ENCODE assay signal across 36 cellular contexts in the genomic region with DNA sequence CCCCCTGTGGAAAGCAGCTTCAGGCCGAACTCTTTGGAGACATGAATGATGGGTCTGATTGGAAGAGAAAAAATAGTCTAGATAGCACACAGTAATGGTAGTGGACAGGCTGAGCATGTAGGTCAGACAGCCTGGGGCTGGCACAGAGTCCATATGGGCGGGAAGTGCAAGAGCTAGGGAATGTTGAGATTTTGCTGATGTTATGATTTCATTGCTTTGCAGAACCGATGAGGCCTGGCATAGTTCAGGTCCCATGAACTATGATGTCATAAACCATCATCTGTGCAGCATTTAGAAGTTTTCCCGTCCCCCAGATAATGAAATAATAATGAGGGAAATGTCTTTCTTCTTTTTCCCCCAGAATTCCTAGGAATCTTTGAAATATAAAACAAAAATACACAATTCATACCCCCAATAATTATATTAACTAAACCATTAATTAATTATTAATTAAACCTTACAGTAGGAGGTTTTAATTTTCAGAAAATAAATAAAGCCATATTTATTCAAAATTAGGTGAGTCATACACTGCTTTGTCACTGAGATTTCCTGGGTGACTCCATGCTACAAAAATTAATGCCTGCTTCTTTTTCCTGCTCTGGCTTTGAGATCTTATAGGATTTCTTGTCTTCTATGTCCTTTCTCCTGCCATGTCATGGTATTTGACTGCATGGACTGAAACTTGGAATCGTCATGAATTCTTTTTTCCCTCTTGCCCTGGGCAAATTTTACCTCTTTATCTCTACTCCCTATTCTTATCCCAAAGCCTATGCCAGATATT.
DNase-seq lines count a peak whose midpoint lies in the region; ATAC-seq, FAIRE-seq and TF ChIP-seq lines count a peak whose summit lies in the region.
"Had no signal": no experiment of that assay in that cellular context is flagged by ENCODE, and none has a peak within 500 bp of the region (broad histone marks: within the 10 kb centered on the region; RNA-seq: fewer than 3 reads in every experiment).

No MANE protein-coding gene starts in this region.

- no TSS peak for BruUV-seq in K562 (replicated peaks; lab: Mats Ljungman, UMichigan)

- no peaks in the 10 kb centered on the region for H3K79me2 ChIP-seq in K562 (ENCODE audit: control insufficient read depth, insufficient read depth, low read length)

- in situ Hi-C loops in K562 (cut with MboI) = no loop called here

- ATAC-seq in K562 = no peak
- no peak for ATAC-seq in stimulated activated naive CD8-positive, alpha-beta T cell treated with anti-CD3 and anti-CD28 coated beads, Interleukin-15, amount 100 ng/mL, for 72 hours
- ATAC-seq: A549; activated CD4-positive, alpha-beta T cell treated with anti-CD3 and anti-CD28 coated beads for 36 hours; activated CD8-positive, alpha-beta T cell treated with anti-CD3 and anti-CD28 coated beads, Interleukin-2, amount 10 ng/mL, durations not matched to agents 7 days and 5 days; activated T-helper 17 cell treated with anti-CD3 and anti-CD28 coated beads, Interleukin-2, amount 50 U/mL, for 72 hours; effector memory CD8-positive, alpha-beta T cell; heart right ventricle; Panc1; right cardiac atrium had no signal

- 1% methylated on average over 5 of the region's 5 CpGs for WGBS in K562 (ENCODE audit: insufficient coverage, low coverage, missing lambda C conversion rate)

- intact Hi-C loops in K562 (cut with micrococcal nuclease) = no loop called here

- H3K9me3 ChIP-seq in HEK293 (ENCODE audit: control insufficient read depth, insufficient read depth, low read depth, low read length) (no peaks in the 10 kb centered on the region), K562 (replicated peaks; ENCODE audit: control insufficient read depth, insufficient read depth, low read depth, low read length) (no peaks in the 10 kb centered on the region)
- H3K9me3 ChIP-seq: A549, heart right ventricle, thyroid gland had no signal

- H3K4me3 Mint-ChIP-seq in stimulated activated naive CD8-positive, alpha-beta T cell treated with anti-CD3 and anti-CD28 coated beads, Interleukin-15, amount 100 ng/mL, for 72 hours = no peak overlapping the region
- H3K4me3 Mint-ChIP-seq: activated CD4-positive, alpha-beta T cell treated with anti-CD3 and anti-CD28 coated beads for 36 hours; activated CD8-positive, alpha-beta T cell treated with anti-CD3 and anti-CD28 coated beads, Interleukin-2, amount 10 ng/mL, durations not matched to agents 7 days and 5 days; activated naive CD4-positive, alpha-beta T cell treated with anti-CD3 and anti-CD28 coated beads, Interleukin-2, amount 10 ng/mL, durations not matched to agents 7 days and 5 days; activated T-helper 17 cell treated with anti-CD3 and anti-CD28 coated beads, Interleukin-2, amount 50 U/mL, for 72 hours; B cell; CD4-positive, alpha-beta memory T cell; effector memory CD8-positive, alpha-beta T cell had no signal

- CTCF ChIA-PET in HEK293 (lab: Yijun Ruan, JAX) (no interaction called here), K562 (lab: Yijun Ruan, JAX; ENCODE audit: low intra/inter-chr PET ratio) (no interaction called here)

- H4K20me1 ChIP-seq in K562 (replicated peaks; ENCODE audit: control insufficient read depth, insufficient read depth, low read length) = no peaks in the 10 kb centered on the region

- TF ChIP-seq POLR2A in K562 (conservative IDR thresholded peaks at IDR 0.05) = no peak

- POLR2A ChIA-PET in HEK293 (lab: Yijun Ruan, JAX) = no interaction called here
- POLR2A ChIA-PET in K562 (lab: Yijun Ruan, JAX) = no interaction called here

- H3K36me3 ChIP-seq in HEK293 (ENCODE audit: control insufficient read depth in 2 of 2, insufficient read depth in 1 of 2, low read length in 2 of 2) = no peaks in the 10 kb centered on the region
- H3K36me3 ChIP-seq in K562 (ENCODE audit: control insufficient read depth, insufficient read depth, low read length) = no peaks in the 10 kb centered on the region
- H3K36me3 ChIP-seq: cardiac muscle cell, heart right ventricle, thyroid gland had no signal

- H3K4me3 ChIP-seq in HEK293 (ENCODE audit: low read depth, low read length) (no peak overlapping the region), K562 (no peak overlapping the region), fibroblast of pulmonary artery (replicated peaks; ENCODE audit: low read depth, low read length) (no peak overlapping the region)
- H3K4me3 ChIP-seq: A549, cardiac muscle cell, heart right ventricle, thyroid gland had no signal

- no peaks in the 10 kb centered on the region for H3K9me1 ChIP-seq in K562 (ENCODE audit: control insufficient read depth, insufficient read depth, low read length)

- no peaks in the 10 kb centered on the region for H3K4me1 ChIP-seq in HEK293 (ENCODE audit: control insufficient read depth, insufficient read depth, low read length)
- H3K4me1 ChIP-seq in K562 (replicated peaks in 1 of 2; ENCODE audit: control insufficient read depth in 2 of 2, insufficient read depth in 2 of 2, low read length in 2 of 2) = no peaks in the 10 kb centered on the region
- H3K4me1 ChIP-seq: A549, heart right ventricle, thyroid gland had no signal

- H2AFZ ChIP-seq in K562 (ENCODE audit: low read depth, low read length) = no peak overlapping the region

- H3K4me1 Mint-ChIP-seq in stimulated activated naive CD8-positive, alpha-beta T cell treated with anti-CD3 and anti-CD28 coated beads, Interleukin-15, amount 100 ng/mL, for 72 hours = no peaks in the 10 kb centered on the region
- H3K4me1 Mint-ChIP-seq: activated CD4-positive, alpha-beta T cell treated with anti-CD3 and anti-CD28 coated beads for 36 hours; activated naive CD4-positive, alpha-beta T cell treated with anti-CD3 and anti-CD28 coated beads, Interleukin-2, amount 10 ng/mL, durations not matched to agents 7 days and 5 days; activated T-helper 17 cell treated with anti-CD3 and anti-CD28 coated beads, Interleukin-2, amount 50 U/mL, for 72 hours; B cell had no signal

- DNase-seq in Daoy (ENCODE audit: low read depth) (peak; percentile 14), K562 (ENCODE audit: extremely low read depth in 1 of 4, low spot score in 3 of 4) (no peak), fibroblast of pulmonary artery (ENCODE audit: low read depth) (peak; percentile 13), DMS 273 (lab: John Stamatoyannopoulos, UW; ENCODE audit: unreplicated experiment) (no peak), NCI-H510A treated with DMSO at 0.1 percent for 48 hours (lab: John Stamatoyannopoulos, UW) (no peak), HPDE6-E6E7 (ENCODE audit: extremely low spot score) (no peak)
- no peak for DNase-seq in stimulated activated naive CD8-positive, alpha-beta T cell treated with anti-CD3 and anti-CD28 coated beads, Interleukin-15, amount 100 ng/mL, for 72 hours
- DNase-seq: activated CD4-positive, alpha-beta T cell treated with anti-CD3 and anti-CD28 coated beads for 36 hours; activated CD8-positive, alpha-beta T cell treated with anti-CD3 and anti-CD28 coated beads, Interleukin-2, amount 10 ng/mL, durations not matched to agents 7 days and 5 days; activated naive CD4-positive, alpha-beta T cell treated with anti-CD3 and anti-CD28 coated beads, Interleukin-2, amount 10 ng/mL, durations not matched to agents 7 days and 5 days; amniotic stem cell; CD4-positive, alpha-beta memory T cell; cortex of kidney; effector memory CD8-positive, alpha-beta T cell; foreskin melanocyte; heart right ventricle; kidney; NCI-H1417; NCI-H2029; NCI-H526 treated with DMSO at 0.1 percent for 48 hours; NK-92 treated with Interleukin-12 subunit alpha and Interleukin-12 subunit beta, amount 100 ng/mL, for 24 hours; posterior cingulate gyrus; right cardiac atrium; SHP77; stimulated activated CD4-positive, alpha-beta T cell treated with anti-CD3 and anti-CD28 coated beads, Interleukin-12 subunit alpha, Interleukin-12 subunit beta, amount 100 ng/mL, for 4 hours; stimulated activated CD4-positive, alpha-beta T cell treated with anti-CD3 and anti-CD28 coated beads, Interleukin-2, amount 100 ng/mL, for 48 hours; T-helper 2 cell; thyroid gland had no signal

- FAIRE-seq in K562 (lab: Jason Lieb, UNC) = no peak
- FAIRE-seq: A549, D721Med, G401.6, kidney had no signal

- H3K9ac ChIP-seq in K562 (ENCODE audit: insufficient read depth in 1 of 2, low read depth in 2 of 2, low read length in 2 of 2) = no peak overlapping the region

- no peaks in the 10 kb centered on the region for H3K9me3 Mint-ChIP-seq in stimulated activated naive CD8-positive, alpha-beta T cell treated with anti-CD3 and anti-CD28 coated beads, Interleukin-15, amount 100 ng/mL, for 72 hours
- H3K9me3 Mint-ChIP-seq: activated naive CD4-positive, alpha-beta T cell treated with anti-CD3 and anti-CD28 coated beads, Interleukin-2, amount 10 ng/mL, durations not matched to agents 7 days and 5 days; activated T-helper 17 cell treated with anti-CD3 and anti-CD28 coated beads, Interleukin-2, amount 50 U/mL, for 72 hours; CD4-positive, alpha-beta memory T cell had no signal

- no peak for TF ChIP-seq RAD21 in K562 (CRISPR knock-in tag; conservative IDR thresholded peaks at IDR 0.05 in 1 of 2, IDR thresholded peaks at IDR 0.05 in 1 of 2)

- no peak for TF ChIP-seq EP300 in K562 (IDR thresholded peaks at IDR 0.05; ENCODE audit: low read length)

- H3K27ac ChIP-seq in HEK293 (ENCODE audit: extremely low read depth, low read depth, low read length) (no peak overlapping the region), K562 (ENCODE audit: extremely low read depth, low read depth, low read length) (no peak overlapping the region)
- H3K27ac ChIP-seq: A549, cardiac muscle cell, heart right ventricle, thyroid gland had no signal

- TF ChIP-seq CTCF in HEK293 (tag by site-specific recombination; IDR thresholded peaks at IDR 0.05) (no peak), K562 (IDR thresholded peaks at IDR 0.05 in 2 of 3, conservative IDR thresholded peaks at IDR 0.05 in 1 of 3; ENCODE audit: insufficient read depth in 2 of 3, low read depth in 1 of 3, low read length in 3 of 3) (no peak), fibroblast of pulmonary artery (IDR thresholded peaks at IDR 0.05; ENCODE audit: low read length, missing control alignments) (no peak)

- no peak overlapping the region for H3K27ac Mint-ChIP-seq in stimulated activated naive CD8-positive, alpha-beta T cell treated with anti-CD3 and anti-CD28 coated beads, Interleukin-15, amount 100 ng/mL, for 72 hours
- H3K27ac Mint-ChIP-seq: activated CD4-positive, alpha-beta T cell treated with anti-CD3 and anti-CD28 coated beads for 36 hours; activated CD8-positive, alpha-beta T cell treated with anti-CD3 and anti-CD28 coated beads, Interleukin-2, amount 10 ng/mL, durations not matched to agents 7 days and 5 days; activated naive CD4-positive, alpha-beta T cell treated with anti-CD3 and anti-CD28 coated beads, Interleukin-2, amount 10 ng/mL, durations not matched to agents 7 days and 5 days; activated T-helper 17 cell treated with anti-CD3 and anti-CD28 coated beads, Interleukin-2, amount 50 U/mL, for 72 hours; B cell; effector memory CD8-positive, alpha-beta T cell had no signal

- peaks cover 0 to 8% of the 10 kb centered on the region in 2 experiments; a peak in 2 of 5 replicates for H3K27me3 ChIP-seq in K562 (ENCODE audit: control insufficient read depth in 2 of 2, insufficient read depth in 2 of 2, low read length in 2 of 2)
- H3K27me3 ChIP-seq: thyroid gland had no signal

- H3K4me2 ChIP-seq in K562 (ENCODE audit: insufficient read depth, low read length) = no peak overlapping the region
- H3K4me2 ChIP-seq: A549 had no signal

- peaks cover 16% of the 10 kb centered on the region for H3K27me3 Mint-ChIP-seq in stimulated activated naive CD8-positive, alpha-beta T cell treated with anti-CD3 and anti-CD28 coated beads, Interleukin-15, amount 100 ng/mL, for 72 hours

Comparison
In these comparisons a context has a peak if more than half of its experiments do, and no peak if none do; other contexts are left out.
1. DNase-seq: peak in Daoy (single experiment) and fibroblast of pulmonary artery (single experiment); none in K562 (0 of 4), stimulated activated naive CD8-positive, alpha-beta T cell treated with anti-CD3 and anti-CD28 coated beads, Interleukin-15, amount 100 ng/mL, for 72 hours (0 of 2), DMS 273 (single experiment), NCI-H510A treated with DMSO at 0.1 percent for 48 hours (single experiment) and HPDE6-E6E7 (single experiment).